8 cellular contexts compared by ENCODE assay signal in the genomic region with DNA sequence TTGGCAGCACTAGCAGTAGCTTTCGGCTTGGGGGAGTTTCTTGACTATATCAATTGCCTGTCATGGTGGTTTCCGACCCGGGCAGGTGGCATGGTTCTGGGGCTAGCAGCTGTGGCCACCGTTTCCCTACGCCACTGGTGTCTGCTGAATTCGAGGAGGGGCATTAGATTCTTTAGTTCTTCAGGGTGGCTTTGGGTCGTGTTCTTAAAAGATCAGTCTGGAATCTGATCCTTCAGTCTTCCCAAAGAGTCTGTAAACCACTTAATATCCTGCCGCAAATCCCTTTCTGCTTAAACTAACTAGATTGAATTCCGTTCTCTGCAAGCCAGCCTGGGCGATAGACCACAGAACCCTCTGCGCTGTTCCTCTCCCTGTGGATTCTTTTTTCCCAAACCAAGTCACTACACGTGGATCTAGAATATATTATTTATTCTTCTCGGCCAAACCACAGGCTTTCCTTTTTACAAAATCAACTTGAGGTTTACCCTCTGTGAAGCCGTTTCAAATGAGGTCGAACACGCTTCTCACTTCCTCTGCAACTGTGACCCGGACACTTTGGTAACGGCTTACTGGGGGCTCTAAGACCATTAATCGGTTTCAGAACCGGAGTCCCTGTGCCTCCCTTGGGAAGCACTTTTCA. TPM values are rescaled to one million over a fixed set of nuclear protein-coding genes. Genes with fewer than 3 reads are reported as not detected.
A peak's percentile ranks its signal among the peaks of the same experiment; 100 is the strongest.
DNase-seq lines count a peak whose midpoint lies in the region; ATAC-seq and TF ChIP-seq lines count a peak whose summit lies in the region.

No MANE protein-coding gene starts in this region.

- H3K27ac Mint-ChIP-seq in activated naive CD4-positive, alpha-beta T cell treated with anti-CD3 and anti-CD28 coated beads, Interleukin-2, amount 50 U/mL, for 24 hours: peak overlapping the region; percentile 88
- H3K27ac Mint-ChIP-seq in activated T-helper 1 cell treated with anti-CD3 and anti-CD28 coated beads, Interleukin-12 subunit alpha, Interleukin-12 subunit beta, Interleukin-2, Interleukin-4 antibody, amounts not matched to agents 30 ng/mL and 10 ng/mL and 1 ng/mL, durations not matched to agents 14 hours and 24 hours and 36 hours: peak overlapping the region; percentile 76

- peak overlapping the region; percentile 88 for H3K4me3 Mint-ChIP-seq in activated naive CD4-positive, alpha-beta T cell treated with anti-CD3 and anti-CD28 coated beads, Interleukin-2, amount 50 U/mL, for 24 hours
- H3K4me3 Mint-ChIP-seq in activated T-helper 1 cell treated with anti-CD3 and anti-CD28 coated beads, Interleukin-12 subunit alpha, Interleukin-12 subunit beta, Interleukin-2, Interleukin-4 antibody, amounts not matched to agents 30 ng/mL and 10 ng/mL and 1 ng/mL, durations not matched to agents 14 hours and 24 hours and 36 hours: peak overlapping the region; percentile 87

- no peak for ATAC-seq in GM19023 (IDR thresholded peaks at IDR 0.05; ENCODE audit: unreplicated experiment)

- H3K9me3 ChIP-seq in iPS-18c (ENCODE audit: control insufficient read depth, insufficient read depth, low read length) (peaks cover 2% of the 10 kb centered on the region), transverse colon (no peaks in the 10 kb centered on the region)

- H3K4me1 ChIP-seq in transverse colon: peaks cover 0 to 4% (median 0%) of the 10 kb centered on the region in 4 donors

- TF ChIP-seq EP300 in transverse colon (IDR thresholded peaks at IDR 0.05; ENCODE audit: low read depth): no peak

- no peak for TF ChIP-seq CTCF in transverse colon (IDR thresholded peaks at IDR 0.05)

- peak overlapping the region; percentile 50 to 68 (median 62) for H3K27ac ChIP-seq in transverse colon

- TF ChIP-seq POLR2A in transverse colon (IDR thresholded peaks at IDR 0.05): no peak

- H3K4me1 Mint-ChIP-seq in activated naive CD4-positive, alpha-beta T cell treated with anti-CD3 and anti-CD28 coated beads, Interleukin-2, amount 50 U/mL, for 24 hours: peaks cover 15% of the 10 kb centered on the region
- peaks cover 27% of the 10 kb centered on the region for H3K4me1 Mint-ChIP-seq in activated T-helper 1 cell treated with anti-CD3 and anti-CD28 coated beads, Interleukin-12 subunit alpha, Interleukin-12 subunit beta, Interleukin-2, Interleukin-4 antibody, amounts not matched to agents 30 ng/mL and 10 ng/mL and 1 ng/mL, durations not matched to agents 14 hours and 24 hours and 36 hours (ENCODE audit: low read depth)

- in situ Hi-C loops in transverse colon (cut with MboI; ENCODE audit: low pct_ligation_motif_present in 1 of 4, low pct_unique_long_range_greater_than_20kb in 1 of 4, low sequenced_read_pairs in 3 of 4): no loop called here

- no peak for DNase-seq in activated naive CD4-positive, alpha-beta T cell treated with Interleukin-2 at 50 U/mL for 16 hours
- no peak for DNase-seq in activated T-helper 1 cell treated with anti-CD3 and anti-CD28 coated beads, Interleukin-12 subunit alpha, Interleukin-12 subunit beta, Interleukin-2, Interleukin-4 antibody, amounts not matched to agents 30 ng/mL and 10 ng/mL and 1 ng/mL, durations not matched to agents 14 hours and 24 hours and 36 hours (ENCODE audit: low spot score)
- DNase-seq in transverse colon: no peak
- no peak for DNase-seq in epidermal melanocyte (ENCODE audit: insufficient read length, low spot score)
- no peak for DNase-seq in CD1c-positive myeloid dendritic cell (ENCODE audit: extremely low spot score)

- H3K9me3 Mint-ChIP-seq in activated naive CD4-positive, alpha-beta T cell treated with anti-CD3 and anti-CD28 coated beads, Interleukin-2, amount 50 U/mL, for 24 hours: no peaks in the 10 kb centered on the region
- no peaks in the 10 kb centered on the region for H3K9me3 Mint-ChIP-seq in activated T-helper 1 cell treated with anti-CD3 and anti-CD28 coated beads, Interleukin-12 subunit alpha, Interleukin-12 subunit beta, Interleukin-2, Interleukin-4 antibody, amounts not matched to agents 30 ng/mL and 10 ng/mL and 1 ng/mL, durations not matched to agents 14 hours and 24 hours and 36 hours

- peaks cover 8% of the 10 kb centered on the region for H3K27me3 Mint-ChIP-seq in activated naive CD4-positive, alpha-beta T cell treated with anti-CD3 and anti-CD28 coated beads, Interleukin-2, amount 50 U/mL, for 24 hours
- peaks cover 38% of the 10 kb centered on the region for H3K27me3 Mint-ChIP-seq in activated T-helper 1 cell treated with anti-CD3 and anti-CD28 coated beads, Interleukin-12 subunit alpha, Interleukin-12 subunit beta, Interleukin-2, Interleukin-4 antibody, amounts not matched to agents 30 ng/mL and 10 ng/mL and 1 ng/mL, durations not matched to agents 14 hours and 24 hours and 36 hours (ENCODE audit: insufficient read depth)

- intact Hi-C loops in activated T-helper 1 cell treated with anti-CD3 and anti-CD28 coated beads, Interleukin-12 subunit alpha, Interleukin-12 subunit beta, Interleukin-2, Interleukin-4 antibody, amounts not matched to agents 30 ng/mL and 10 ng/mL and 1 ng/mL, durations not matched to agents 14 hours and 24 hours and 36 hours (cut with micrococcal nuclease): no loop called here
- intact Hi-C loops in transverse colon (cut with DNase I; ENCODE audit: low total_unique reads): no loop called here

- H3K27me3 ChIP-seq in transverse colon: no peaks in the 10 kb centered on the region

- peaks cover 5% of the 10 kb centered on the region for H3K36me3 Mint-ChIP-seq in activated naive CD4-positive, alpha-beta T cell treated with anti-CD3 and anti-CD28 coated beads, Interleukin-2, amount 50 U/mL, for 24 hours
- H3K36me3 Mint-ChIP-seq in activated T-helper 1 cell treated with anti-CD3 and anti-CD28 coated beads, Interleukin-12 subunit alpha, Interleukin-12 subunit beta, Interleukin-2, Interleukin-4 antibody, amounts not matched to agents 30 ng/mL and 10 ng/mL and 1 ng/mL, durations not matched to agents 14 hours and 24 hours and 36 hours (ENCODE audit: low read depth): no peaks in the 10 kb centered on the region

- H3K36me3 ChIP-seq in transverse colon: no peaks in the 10 kb centered on the region

- whole genome bisulfite sequencing in transverse colon (ENCODE audit: low coverage in 1 of 2), 2 donors: 54 to 55% methylated on average over 13 to 20 of the region's 20 CpGs

- H3K4me3 ChIP-seq in iPS-18c (ENCODE audit: insufficient read depth, low read depth, low read length) (0 out of 2 replicates have a peak overlapping the region, but pooled peaks have one; percentile 47), transverse colon (peak overlapping the region; percentile 12 to 57 (median 37))

RNA-seq across cellular contexts. Expression of gene FOXC1, which starts 55.4 kb away (rescaled TPM):
- total RNA-seq in activated T-helper 1 cell treated with anti-CD3 and anti-CD28 coated beads, Interleukin-12 subunit alpha, Interleukin-12 subunit beta, Interleukin-2, Interleukin-4 antibody, amounts not matched to agents 30 ng/mL and 10 ng/mL and 1 ng/mL, durations not matched to agents 14 hours and 24 hours and 36 hours: 0.23 and 0.44 TPM in 2 replicates
- total RNA-seq in transverse colon: under 1 TPM; 0.75 to 0.96 (median 0.79) TPM
